ENCODE assay signal across 13 cellular contexts in genomic region chr3:119703900-119704531, GRCh38. TPM values are rescaled to one million over a fixed set of nuclear protein-coding genes. Genes with fewer than 3 reads are reported as not detected.
DNase-seq lines count a peak whose midpoint lies in the region; ATAC-seq and FAIRE-seq lines count a peak whose summit lies in the region.
"Had no signal": no experiment of that assay in that cellular context is flagged by ENCODE, and none has a peak within 500 bp of the region (broad histone marks: within the 10 kb centered on the region; RNA-seq: fewer than 3 reads in every experiment).

No MANE protein-coding gene starts in this region.

- H3K27ac Mint-ChIP-seq in T-helper 17 cell, result peak overlapping the region; percentile 88

- H3K27ac ChIP-seq in rectal smooth muscle tissue (ENCODE audit: low read depth, low read length), result no peak overlapping the region
- H3K27ac ChIP-seq: 22Rv1 had no signal

- ATAC-seq in T-helper 17 cell, result no peak

- peaks cover 5% of the 10 kb centered on the region for H3K4me1 ChIP-seq in iPS-15b (ENCODE audit: control insufficient read depth, insufficient read depth, low read length)
- peaks cover 9% of the 10 kb centered on the region for H3K4me1 ChIP-seq in rectal smooth muscle tissue (ENCODE audit: control insufficient read depth, insufficient read depth, low read length)

- H3K4me3 ChIP-seq in iPS-15b (ENCODE audit: low read depth, low read length), result peak overlapping the region; percentile 86
- H3K4me3 ChIP-seq in rectal smooth muscle tissue (ENCODE audit: low read length), result peak overlapping the region; percentile 12

- no peaks in the 10 kb centered on the region for H3K27me3 Mint-ChIP-seq in T-helper 17 cell

- peaks cover 13% of the 10 kb centered on the region for H3K4me1 Mint-ChIP-seq in T-helper 17 cell

- no peak for FAIRE-seq in GM19239 (lab: Jason Lieb, UNC)
- FAIRE-seq: endometrium had no signal

- H3K36me3 ChIP-seq in iPS-15b (ENCODE audit: control insufficient read depth, insufficient read depth, low read length) (no peaks in the 10 kb centered on the region), rectal smooth muscle tissue (ENCODE audit: control insufficient read depth, insufficient read depth, low read length) (no peaks in the 10 kb centered on the region)

- DNase-seq in DMS53 (lab: John Stamatoyannopoulos, UW) (peak; percentile 32), DMS53 treated with DMSO at 0.1 percent for 48 hours (lab: John Stamatoyannopoulos, UW; ENCODE audit: unreplicated experiment) (no peak), T-helper 17 cell (no peak), GM19239 (ENCODE audit: insufficient read length, low spot score) (no peak), SKM-1 (lab: John Stamatoyannopoulos, UW; ENCODE audit: unreplicated experiment) (no peak)
- DNase-seq in NK-92 treated with Interleukin-12 subunit alpha and Interleukin-12 subunit beta, amount 100 ng/mL, for 24 hours (lab: John Stamatoyannopoulos, UW), result no peak
- DNase-seq: activated effector memory CD4-positive, alpha-beta T cell treated with anti-CD3 and anti-CD28 coated beads, Interleukin-2, amount 50 U/mL, for 16 hours; NCI-H526 had no signal

- H3K4me3 Mint-ChIP-seq in T-helper 17 cell, result peak overlapping the region; percentile 85

- H3K36me3 Mint-ChIP-seq in T-helper 17 cell (ENCODE audit: low read depth), result no peaks in the 10 kb centered on the region

- peaks cover 8% of the 10 kb centered on the region for H3K27me3 ChIP-seq in iPS-15b (ENCODE audit: control insufficient read depth, insufficient read depth, low read length)
- no peaks in the 10 kb centered on the region for H3K27me3 ChIP-seq in rectal smooth muscle tissue (ENCODE audit: control insufficient read depth, insufficient read depth, low read length)

- no peaks in the 10 kb centered on the region for H3K9me3 ChIP-seq in T-helper 17 cell (ENCODE audit: control insufficient read depth, low read length, poor library complexity, severe bottlenecking)
- no peaks in the 10 kb centered on the region for H3K9me3 ChIP-seq in iPS-15b (ENCODE audit: control insufficient read depth, insufficient read depth, low read length)

- H3K9ac ChIP-seq in iPS-15b (ENCODE audit: low read depth, low read length) (no peak overlapping the region), rectal smooth muscle tissue (ENCODE audit: low read length) (no peak overlapping the region)

RNA-seq across cellular contexts. Expression of gene CFAP91, which starts 1.2 kb away (rescaled TPM):
- 1 to 10 TPM in 1 of 2 donors, under 1 TPM in 1; 0.63 to 2.7 TPM for total RNA-seq in T-helper 17 cell

RNA-seq across cellular contexts. Expression of gene COX17, which starts 26.8 kb away (rescaled TPM):
- 10 to 100 TPM; 26.8 to 28.9 TPM for total RNA-seq in T-helper 17 cell

RNA-seq across cellular contexts. Expression of gene POPDC2, which starts 43.6 kb away (rescaled TPM):
- 1 to 10 TPM; 4.2 to 4.3 TPM for total RNA-seq in T-helper 17 cell
- total RNA-seq: LHCN-M2 had no signal
